In genomic region chr11:20022363-20023081, GRCh38 we compare ENCODE assay signal across 12 cellular contexts.
DNase-seq lines count a peak whose midpoint lies in the region; ATAC-seq and TF ChIP-seq lines count a peak whose summit lies in the region.
"Had no signal": no experiment of that assay in that cellular context is flagged by ENCODE, and none has a peak within 500 bp of the region (broad histone marks: within the 10 kb centered on the region; RNA-seq: fewer than 3 reads in every experiment).

No MANE protein-coding gene starts in this region.

- no peak overlapping the region for H2BK5ac ChIP-seq in mesenchymal stem cell (ENCODE audit: low read depth, low read length, poor library complexity, severe bottlenecking)

- DNase-seq in DMS79 (lab: John Stamatoyannopoulos, UW): peak; percentile 81
- peak; percentile 84 for DNase-seq in NCI-H69 (lab: John Stamatoyannopoulos, UW)
- DNase-seq in epithelial cell of prostate (ENCODE audit: low read depth, low spot score): no peak
- DNase-seq in mesenchymal stem cell: peak; percentile 72
- DNase-seq in uterus: no peak
- DNase-seq in nucleus accumbens (lab: John Stamatoyannopoulos, UW): no peak
- no peak for DNase-seq in activated T-cell treated with anti-CD3 and anti-CD28 coated beads for 4 hours
- DNase-seq: DND-41; mucosa of descending colon; NCI-H1436 treated with DMSO at 0.1 percent for 48 hours; stimulated activated naive B cell treated with anti-CD40 and anti-IgM and Interleukin-4, amounts not matched to agents 10 μg/mL and 1 μg/mL and 100 μg/mL, for 72 hours had no signal

- H3K27ac ChIP-seq in epithelial cell of prostate: peak overlapping the region; percentile 81
- H3K27ac ChIP-seq in mesenchymal stem cell (ENCODE audit: low read length, poor library complexity, severe bottlenecking): peak overlapping the region; percentile 11
- peak overlapping the region in 1 of 2 donors; percentile 29 for H3K27ac ChIP-seq in uterus

- H3K4ac ChIP-seq in mesenchymal stem cell (ENCODE audit: low read depth in 1 of 2, low read length in 2 of 2): peak overlapping the region in 1 of 2 experiments; percentile 73

- peak overlapping the region; percentile 72 for H2AFZ ChIP-seq in mesenchymal stem cell (ENCODE audit: low read depth, low read length)

- H4K91ac ChIP-seq in mesenchymal stem cell (ENCODE audit: low read length): no peak overlapping the region

- H3K9me3 ChIP-seq in mesenchymal stem cell (ENCODE audit: control insufficient read depth, low read length) (no peaks in the 10 kb centered on the region), uterus (no peaks in the 10 kb centered on the region)
- H3K9me3 ChIP-seq: mucosa of descending colon had no signal

- H4K8ac ChIP-seq in mesenchymal stem cell (ENCODE audit: low read length): peak overlapping the region; percentile 4

- H3K4me2 ChIP-seq in mesenchymal stem cell (ENCODE audit: low read length, poor library complexity, severe bottlenecking): peak overlapping the region; percentile 17

- WGBS in mesenchymal stem cell: 18% methylated on average over 9 of the region's 10 CpGs

- H3K36me3 ChIP-seq in mesenchymal stem cell (ENCODE audit: control insufficient read depth in 1 of 2, insufficient read depth in 2 of 2, low read depth in 1 of 2, low read length in 2 of 2): peaks cover 0 to 14% of the 10 kb centered on the region in 2 experiments
- H3K36me3 ChIP-seq in uterus: no peaks in the 10 kb centered on the region

- ATAC-seq in GM21515 (IDR thresholded peaks at IDR 0.05; ENCODE audit: unreplicated experiment): no peak
- ATAC-seq: mucosa of descending colon; stimulated activated naive B cell treated with anti-CD40 and anti-IgM and Interleukin-4, amounts not matched to agents 10 μg/mL and 1 μg/mL and 100 μg/mL, for 72 hours had no signal

- no peaks in the 10 kb centered on the region for H3K27me3 ChIP-seq in mesenchymal stem cell (ENCODE audit: control insufficient read depth in 1 of 2, insufficient read depth in 1 of 2, low read length in 2 of 2)
- H3K27me3 ChIP-seq in uterus: no peaks in the 10 kb centered on the region

- H2BK12ac ChIP-seq in mesenchymal stem cell (ENCODE audit: low read length in 2 of 2): peak overlapping the region; percentile 12 to 47

- H3K79me1 ChIP-seq in mesenchymal stem cell (replicated peaks; ENCODE audit: low read length, poor library complexity, severe bottlenecking): peaks cover 20% of the 10 kb centered on the region

- H3K4me3 ChIP-seq in mesenchymal stem cell (ENCODE audit: insufficient read depth in 1 of 2, low read depth in 1 of 2, low read length in 2 of 2) (no peak overlapping the region), uterus (no peak overlapping the region)
- H3K4me3 ChIP-seq: mucosa of descending colon had no signal

- H3K23ac ChIP-seq in mesenchymal stem cell (ENCODE audit: low read length in 2 of 2): no peak overlapping the region

- H2BK15ac ChIP-seq in mesenchymal stem cell (ENCODE audit: low read depth, poor library complexity, severe bottlenecking): no peak overlapping the region

- intact Hi-C loops in uterus (cut with DNase I; ENCODE audit: low total_unique reads): no loop called here

- no peak for TF ChIP-seq POLR2A in uterus (IDR thresholded peaks at IDR 0.05)

- H3K14ac ChIP-seq in mesenchymal stem cell (ENCODE audit: low read length in 2 of 2): peak overlapping the region in 1 of 2 experiments; percentile 77

- H3K4me1 ChIP-seq in mesenchymal stem cell (ENCODE audit: control insufficient read depth, insufficient read depth, low read depth, low read length): peaks cover 24% of the 10 kb centered on the region
- no peaks in the 10 kb centered on the region for H3K4me1 ChIP-seq in uterus

- H3K18ac ChIP-seq in mesenchymal stem cell (ENCODE audit: low read depth in 1 of 2, low read length in 2 of 2): peak overlapping the region; percentile 3 to 6

- H3K9ac ChIP-seq in mesenchymal stem cell (ENCODE audit: low read length): no peak overlapping the region

- no peak overlapping the region for H2AK5ac ChIP-seq in mesenchymal stem cell (ENCODE audit: low read length, severe bottlenecking)

- H2BK120ac ChIP-seq in mesenchymal stem cell (ENCODE audit: low read depth, low read length): peak overlapping the region; percentile 38

- TF ChIP-seq CTCF in uterus (IDR thresholded peaks at IDR 0.05): no peak

Comparison
In these comparisons a context has a peak if more than half of its experiments do, and no peak if none do; other contexts are left out.
1. DNase-seq: peak in DMS79 (single experiment), NCI-H69 (single experiment) and mesenchymal stem cell (single experiment); none in epithelial cell of prostate (single experiment), uterus (0 of 2), nucleus accumbens (0 of 56) and activated T-cell treated with anti-CD3 and anti-CD28 coated beads for 4 hours (single experiment).